In genomic region chr14:24705840-24706239, GRCh38 we compare ENCODE assay signal across 12 cellular contexts.
DNase-seq lines count a peak whose midpoint lies in the region; ATAC-seq and TF ChIP-seq lines count a peak whose summit lies in the region.
"Had no signal": no experiment of that assay in that cellular context is flagged by ENCODE, and none has a peak within 500 bp of the region (broad histone marks: within the 10 kb centered on the region; RNA-seq: fewer than 3 reads in every experiment).

No MANE protein-coding gene starts in this region.

- DNase-seq in naive B cell (peak; percentile 78), mesothelial cell of epicardium (ENCODE audit: low spot score in 2 of 2, unreplicated experiment in 2 of 2) (no peak), KG1 (lab: John Stamatoyannopoulos, UW) (no peak), NCI-H1417 treated with DMSO at 0.1 percent for 48 hours (lab: John Stamatoyannopoulos, UW) (no peak)
- DNase-seq in activated CD4-positive, CD25-positive, alpha-beta regulatory T cell (lab: John Stamatoyannopoulos, UW) = no peak
- DNase-seq: activated T-cell treated with anti-CD3 and anti-CD28 coated beads, Interleukin-2, amount 50 U/mL, for 24 hours; gastrocnemius medialis; stimulated activated CD4-positive, alpha-beta T cell treated with anti-CD3 and anti-CD28 coated beads, Interleukin-15, amount 100 ng/mL, for 24 hours had no signal

- no peak for TF ChIP-seq CTCF in mesothelial cell of epicardium (IDR thresholded peaks at IDR 0.05; ENCODE audit: unreplicated experiment)

- peak overlapping the region in 7 of 8 donors; percentile 4 to 68 (median 62) for H3K4me3 Mint-ChIP-seq in naive B cell
- H3K4me3 Mint-ChIP-seq in mesothelial cell of epicardium = no peak overlapping the region
- H3K4me3 Mint-ChIP-seq: activated T-cell treated with anti-CD3 and anti-CD28 coated beads, Interleukin-2, amount 50 U/mL, for 24 hours; central memory CD8-positive, alpha-beta T cell had no signal

- peaks cover 38 to 47% (median 42%) of the 10 kb centered on the region in 3 donors for H3K4me1 Mint-ChIP-seq in naive B cell
- H3K4me1 Mint-ChIP-seq in mesothelial cell of epicardium = peaks cover 1% of the 10 kb centered on the region

- H3K36me3 Mint-ChIP-seq in naive B cell (no peaks in the 10 kb centered on the region), mesothelial cell of epicardium (no peaks in the 10 kb centered on the region)

- H3K9me3 Mint-ChIP-seq in naive B cell = peaks cover 0 to 5% (median 0%) of the 10 kb centered on the region in 7 donors
- no peaks in the 10 kb centered on the region for H3K9me3 Mint-ChIP-seq in mesothelial cell of epicardium
- H3K9me3 Mint-ChIP-seq: activated T-cell treated with anti-CD3 and anti-CD28 coated beads, Interleukin-2, amount 50 U/mL, for 24 hours; central memory CD8-positive, alpha-beta T cell had no signal

- no peaks in the 10 kb centered on the region for H3K27me3 Mint-ChIP-seq in naive B cell
- H3K27me3 Mint-ChIP-seq in mesothelial cell of epicardium (ENCODE audit: low read depth) = peaks cover 26% of the 10 kb centered on the region
- H3K27me3 Mint-ChIP-seq: activated T-cell treated with anti-CD3 and anti-CD28 coated beads, Interleukin-2, amount 50 U/mL, for 24 hours; central memory CD8-positive, alpha-beta T cell had no signal

- H3K27ac Mint-ChIP-seq in naive B cell = peak overlapping the region; percentile 77 to 97 (median 90)
- H3K27ac Mint-ChIP-seq in mesothelial cell of epicardium = no peak overlapping the region
- H3K27ac Mint-ChIP-seq: activated T-cell treated with anti-CD3 and anti-CD28 coated beads, Interleukin-2, amount 50 U/mL, for 24 hours had no signal

- ATAC-seq in GM19035 (IDR thresholded peaks at IDR 0.05; ENCODE audit: unreplicated experiment) (peak; percentile 82), HG02610 (IDR thresholded peaks at IDR 0.05; ENCODE audit: unreplicated experiment) (peak; percentile 83), HG03457 (IDR thresholded peaks at IDR 0.05; ENCODE audit: unreplicated experiment) (peak; percentile 88), naive B cell (ENCODE audit: low read depth in 2 of 2) (peak; percentile 95 to 96)
- ATAC-seq: gastrocnemius medialis had no signal
